Comparison of ENCODE assay signal across 8 cellular contexts in genomic region chr3:52705438-52705687, GRCh38. TPM values are rescaled to one million over a fixed set of nuclear protein-coding genes. Genes with fewer than 3 reads are reported as not detected.
DNase-seq lines count a peak whose midpoint lies in the region; ATAC-seq and TF ChIP-seq lines count a peak whose summit lies in the region.

No MANE protein-coding gene starts in this region.

- H3K27me3 Mint-ChIP-seq in MCF 10A (ENCODE audit: insufficient read depth, unreplicated experiment) = no peaks in the 10 kb centered on the region

- no peaks in the 10 kb centered on the region for H3K9me3 ChIP-seq in mucosa of rectum (ENCODE audit: control insufficient read depth in 2 of 2, low read length in 2 of 2)

- H3K4me3 Mint-ChIP-seq in MCF 10A (ENCODE audit: unreplicated experiment) = peak overlapping the region; percentile 95

- peaks cover 30% of the 10 kb centered on the region for H3K36me3 Mint-ChIP-seq in MCF 10A (ENCODE audit: insufficient read depth, unreplicated experiment)

- H3K36me3 ChIP-seq in mucosa of rectum (ENCODE audit: control insufficient read depth in 2 of 2, insufficient read depth in 2 of 2, low read length in 2 of 2) = peaks cover 8 to 13% of the 10 kb centered on the region in 2 donors

- H3K9ac ChIP-seq in mucosa of rectum (ENCODE audit: low read depth in 1 of 2, low read length in 2 of 2) = peak overlapping the region; percentile 75 to 92

- peaks cover 19 to 21% of the 10 kb centered on the region in 2 donors for H3K4me1 ChIP-seq in mucosa of rectum (ENCODE audit: control insufficient read depth in 2 of 2, insufficient read depth in 2 of 2, low read length in 2 of 2)

- ATAC-seq in HG03135 (IDR thresholded peaks at IDR 0.05; ENCODE audit: unreplicated experiment) = peak; percentile 36
- ATAC-seq in GM21381 (IDR thresholded peaks at IDR 0.05; ENCODE audit: unreplicated experiment) = no peak

- POLR2A ChIA-PET in AG04449 (lab: Yijun Ruan, JAX) (interaction anchor here (1.0 to 1.5 kb wide), 4 partner anchors 11 to 35 kb away, joined by 3 to 5 read pairs (median 3); no protein-coding TSS in a partner anchor), MCF 10A (lab: Yijun Ruan, JAX) (interaction anchor here (0.6 to 4.5 kb wide), 13 partner anchors 9 to 293 kb away, joined by 3 to 92 read pairs (median 8); partner anchors contain the start of genes GNL3, NEK4 and PBRM1)

- H3K4me3 ChIP-seq in AG04449 (ENCODE audit: low read depth, low read length) (peak overlapping the region; percentile 99), mucosa of rectum (ENCODE audit: low read length in 2 of 2) (peak overlapping the region; percentile 90 to 97)

- no peaks in the 10 kb centered on the region for H3K9me3 Mint-ChIP-seq in MCF 10A (ENCODE audit: unreplicated experiment)

- DNase-seq in AG04449 (ENCODE audit: low read depth, low spot score) (no peak), MCF 10A (ENCODE audit: unreplicated experiment) (no peak), AML-193 (lab: John Stamatoyannopoulos, UW) (no peak), NCI-H2227 (lab: John Stamatoyannopoulos, UW; ENCODE audit: unreplicated experiment) (no peak), NOMO-1 treated with DMSO at 0.1 percent for 48 hours (lab: John Stamatoyannopoulos, UW; ENCODE audit: unreplicated experiment) (no peak)

- peaks cover 7% of the 10 kb centered on the region for H3K4me1 Mint-ChIP-seq in MCF 10A (ENCODE audit: insufficient read depth, unreplicated experiment)

- TF ChIP-seq CTCF in AG04449 (IDR thresholded peaks at IDR 0.05; ENCODE audit: insufficient read depth, low read length, missing control alignments) = no peak
- TF ChIP-seq CTCF in MCF 10A (IDR thresholded peaks at IDR 0.05; ENCODE audit: unreplicated experiment) = no peak

- no TSS peak for BruUV-seq in MCF 10A (replicated peaks; lab: Mats Ljungman, UMichigan)

- peak overlapping the region; percentile 88 to 92 for H3K27ac ChIP-seq in mucosa of rectum (ENCODE audit: low read depth in 2 of 2, low read length in 2 of 2)

- peak overlapping the region; percentile 93 for H3K27ac Mint-ChIP-seq in MCF 10A (ENCODE audit: low read depth, unreplicated experiment)

- CTCF ChIA-PET in AG04449 (lab: Yijun Ruan, JAX) = interaction anchor here (2.1 kb wide), 1 partner anchor 12 kb away, joined by 7 read pairs; no protein-coding TSS in a partner anchor
- CTCF ChIA-PET in MCF 10A (lab: Yijun Ruan, JAX) = interaction anchor here (1.1 to 1.5 kb wide), 2 partner anchors 13 to 15 kb away, joined by 4 read pairs; no protein-coding TSS in a partner anchor

- no peaks in the 10 kb centered on the region for H3K27me3 ChIP-seq in mucosa of rectum (ENCODE audit: control insufficient read depth in 2 of 2, insufficient read depth in 2 of 2, low read length in 2 of 2)

- intact Hi-C loops in MCF 10A (cut with micrococcal nuclease) = no loop called here

RNA-seq across cellular contexts. Expression of gene GLT8D1, which starts 0.2 kb away (rescaled TPM):
- 42.2 and 48.1 TPM in 2 replicates for total RNA-seq in MCF 10A (2022)

RNA-seq across cellular contexts. Expression of gene SPCS1, which starts 0.5 kb away (rescaled TPM):
- total RNA-seq in MCF 10A (2022) = 135 and 172 TPM in 2 replicates

RNA-seq across cellular contexts. Expression of gene GNL3, which starts 19.5 kb away (rescaled TPM):
- 163 and 200 TPM in 2 replicates for total RNA-seq in MCF 10A (2022)

RNA-seq across cellular contexts. Expression of gene PBRM1, which starts 19.6 kb away (rescaled TPM):
- total RNA-seq in MCF 10A (2022) = 49.3 and 56.9 TPM in 2 replicates
